ENCODE assay signal across 26 cellular contexts in the genomic region with DNA sequence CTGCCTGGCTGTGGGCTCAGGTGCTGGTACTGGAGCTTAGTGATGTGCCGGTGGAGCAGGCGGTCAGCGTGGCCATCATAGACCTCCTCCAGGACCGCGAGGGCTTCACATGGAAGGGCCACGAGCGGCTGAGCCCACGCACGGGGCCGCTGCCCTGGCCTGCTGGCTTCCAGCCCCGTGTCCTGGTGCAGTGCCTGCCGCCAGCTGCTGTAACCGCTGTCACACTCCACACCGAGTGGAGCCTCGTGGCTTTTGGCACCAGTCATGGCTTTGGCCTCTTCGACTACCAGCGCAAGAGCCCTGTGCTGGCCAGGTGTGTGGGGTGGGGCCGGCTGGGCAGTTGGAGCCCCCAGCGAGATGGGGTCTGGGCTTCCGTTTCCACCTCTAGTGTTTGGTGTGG.
"Had no signal": no experiment of that assay in that cellular context is flagged by ENCODE, and none has a peak within 500 bp of the region (broad histone marks: within the 10 kb centered on the region; RNA-seq: fewer than 3 reads in every experiment).

No MANE protein-coding gene starts in this region.

- H3K36me3 Mint-ChIP-seq: activated naive CD8-positive, alpha-beta T cell had no signal

- H3K27ac Mint-ChIP-seq: activated CD4-positive, alpha-beta T cell treated with anti-CD3 and anti-CD28 coated beads, Interleukin-2, amount 10 ng/mL, durations not matched to agents 7 days and 5 days; activated naive CD8-positive, alpha-beta T cell; dendritic cell treated with granulocyte-macrophage colony-stimulating factor and Interleukin-4, amounts not matched to agents 40 ng/mL and 50 ng/mL, for 4 days had no signal

- H3K4me3 ChIP-seq: body of pancreas, colonic mucosa had no signal

- FAIRE-seq: endometrium, endothelial cell of umbilical vein, frontal cortex had no signal

- H3K4me1 ChIP-seq: body of pancreas, colonic mucosa had no signal

- H3K9me3 Mint-ChIP-seq: activated CD4-positive, alpha-beta memory T cell treated with anti-CD3 and anti-CD28 coated beads, Interleukin-2, amount 10 ng/mL, durations not matched to agents 7 days and 5 days; activated CD4-positive, alpha-beta T cell treated with anti-CD3 and anti-CD28 coated beads, Interleukin-2, amount 10 ng/mL, durations not matched to agents 7 days and 5 days; activated T-cell treated with anti-CD3 and anti-CD28 coated beads, Interleukin-2, amount 50 U/mL, for 4 hours; activated T-helper 17 cell treated with anti-CD3 and anti-CD28 coated beads, Interleukin-2, amount 50 U/mL, for 72 hours; dendritic cell treated with granulocyte-macrophage colony-stimulating factor and Interleukin-4, amounts not matched to agents 40 ng/mL and 50 ng/mL, for 4 days had no signal

- H3K36me3 ChIP-seq: colonic mucosa had no signal

- H3K27ac ChIP-seq: body of pancreas, colonic mucosa had no signal

- H3K9me3 ChIP-seq: body of pancreas, colonic mucosa had no signal

- H3K4me1 Mint-ChIP-seq: activated CD4-positive, alpha-beta T cell treated with anti-CD3 and anti-CD28 coated beads, Interleukin-2, amount 10 ng/mL, durations not matched to agents 7 days and 5 days had no signal

- DNase-seq: activated CD4-positive, alpha-beta memory T cell treated with anti-CD3 and anti-CD28 coated beads, Interleukin-2, amount 10 ng/mL, durations not matched to agents 7 days and 5 days; activated CD4-positive, alpha-beta T cell treated with anti-CD3 and anti-CD28 coated beads for 4 hours; activated CD4-positive, alpha-beta T cell treated with anti-CD3 and anti-CD28 coated beads, Interleukin-2, amount 10 ng/mL, durations not matched to agents 7 days and 5 days; activated CD4-positive, alpha-beta T cell treated with anti-CD3 and anti-CD28 coated beads, Interleukin-2, amount 50 U/mL, for 4 hours; activated CD4-positive, CD25-positive, alpha-beta regulatory T cell; activated CD4-positive, CD25-positive, alpha-beta regulatory T cell treated with anti-CD3 and anti-CD28 coated beads, Interleukin-2, amount 50 U/mL, for 72 hours; activated effector memory CD4-positive, alpha-beta T cell treated with Interleukin-2 at 50 U/mL for 16 hours; activated gamma-delta T cell treated with Interleukin-2 at 50 U/mL for 16 hours; activated naive CD4-positive, alpha-beta T cell treated with anti-CD3 and anti-CD28 coated beads, Interleukin-2, amount 50 U/mL, for 16 hours; activated naive CD4-positive, alpha-beta T cell treated with Interleukin-2 at 50 U/mL for 16 hours; activated T-cell treated with anti-CD3 and anti-CD28 coated beads, Interleukin-2, amount 50 U/mL, for 4 hours; amniotic stem cell; aorta; body of pancreas; colonic mucosa; effector CD8-positive, alpha-beta T cell; foreskin fibroblast; head of caudate nucleus; T-helper 2 cell had no signal

- H3K4me3 Mint-ChIP-seq: activated CD4-positive, alpha-beta memory T cell treated with anti-CD3 and anti-CD28 coated beads, Interleukin-2, amount 10 ng/mL, durations not matched to agents 7 days and 5 days; activated CD4-positive, alpha-beta T cell treated with anti-CD3 and anti-CD28 coated beads, Interleukin-2, amount 10 ng/mL, durations not matched to agents 7 days and 5 days; activated naive CD8-positive, alpha-beta T cell; activated T-cell treated with anti-CD3 and anti-CD28 coated beads, Interleukin-2, amount 50 U/mL, for 4 hours; activated T-helper 17 cell treated with anti-CD3 and anti-CD28 coated beads, Interleukin-2, amount 50 U/mL, for 72 hours; dendritic cell treated with granulocyte-macrophage colony-stimulating factor and Interleukin-4, amounts not matched to agents 40 ng/mL and 50 ng/mL, for 4 days had no signal

- ATAC-seq: activated T-cell treated with anti-CD3 and anti-CD28 coated beads, Interleukin-2, amount 50 U/mL, for 4 hours; activated T-helper 17 cell treated with anti-CD3 and anti-CD28 coated beads, Interleukin-2, amount 50 U/mL, for 72 hours; body of pancreas; esophagus mucosa had no signal

- H3K27me3 Mint-ChIP-seq: activated CD4-positive, alpha-beta memory T cell treated with anti-CD3 and anti-CD28 coated beads, Interleukin-2, amount 10 ng/mL, durations not matched to agents 7 days and 5 days; activated CD4-positive, alpha-beta T cell treated with anti-CD3 and anti-CD28 coated beads, Interleukin-2, amount 10 ng/mL, durations not matched to agents 7 days and 5 days; activated naive CD8-positive, alpha-beta T cell; activated T-helper 17 cell treated with anti-CD3 and anti-CD28 coated beads, Interleukin-2, amount 50 U/mL, for 72 hours; dendritic cell treated with granulocyte-macrophage colony-stimulating factor and Interleukin-4, amounts not matched to agents 40 ng/mL and 50 ng/mL, for 4 days had no signal
